Comparison of ENCODE assay signal across 11 cellular contexts in genomic region chr2:66446178-66446860, GRCh38. TPM values are rescaled to one million over a fixed set of nuclear protein-coding genes. Genes with fewer than 3 reads are reported as not detected.
DNase-seq lines count a peak whose midpoint lies in the region; ATAC-seq and TF ChIP-seq lines count a peak whose summit lies in the region.
"Had no signal": no experiment of that assay in that cellular context is flagged by ENCODE, and none has a peak within 500 bp of the region (broad histone marks: within the 10 kb centered on the region; RNA-seq: fewer than 3 reads in every experiment).

No MANE protein-coding gene starts in this region.

- no peak for ATAC-seq in HG03521 (IDR thresholded peaks at IDR 0.05; ENCODE audit: unreplicated experiment)

- TF ChIP-seq CTCF in fibroblast of the aortic adventitia (IDR thresholded peaks at IDR 0.05; ENCODE audit: insufficient read depth, low read length) (no peak), vagina (IDR thresholded peaks at IDR 0.05) (no peak)

- intact Hi-C loops in vagina (cut with DNase I): no loop called here

- H3K27me3 ChIP-seq in muscle layer of colon (ENCODE audit: control insufficient read depth in 1 of 2, insufficient read depth in 2 of 2, low read length in 2 of 2) (no peaks in the 10 kb centered on the region), vagina (no peaks in the 10 kb centered on the region)

- H3K9me3 ChIP-seq in muscle layer of colon (ENCODE audit: low read length) (no peaks in the 10 kb centered on the region), vagina (no peaks in the 10 kb centered on the region)
- H3K9me3 ChIP-seq: neutrophil had no signal

- peaks cover 27% of the 10 kb centered on the region for H3K36me3 ChIP-seq in muscle layer of colon (ENCODE audit: insufficient read depth, low read length)
- H3K36me3 ChIP-seq in vagina: peaks cover 0 to 4% of the 10 kb centered on the region in 2 donors
- H3K36me3 ChIP-seq: neutrophil had no signal

- H3K27ac ChIP-seq in muscle layer of colon (ENCODE audit: low read depth, low read length) (peak overlapping the region; percentile 94), vagina (peak overlapping the region; percentile 98)
- H3K27ac ChIP-seq: 22Rv1, neutrophil had no signal

- no peak for TF ChIP-seq POLR2A in vagina (IDR thresholded peaks at IDR 0.05)

- DNase-seq in NOMO-1 (lab: John Stamatoyannopoulos, UW; ENCODE audit: unreplicated experiment in 2 of 2) (peak; percentile 49 to 54), NOMO-1 treated with dmso at 0.1 percent for 144 hours (lab: John Stamatoyannopoulos, UW; ENCODE audit: unreplicated experiment) (no peak), fibroblast of the aortic adventitia (ENCODE audit: low read depth) (peak; percentile 86), vagina (ENCODE audit: extremely low spot score in 2 of 2) (peak in 1 of 2 donors; percentile 87)
- no peak for DNase-seq in activated naive CD4-positive, alpha-beta T cell treated with Interleukin-2 at 50 U/mL for 16 hours
- DNase-seq in activated CD8-positive, alpha-beta memory T cell treated with anti-CD3 and anti-CD28 coated beads for 24 hours: no peak
- DNase-seq: NCI-H446 had no signal

- H3K4me3 ChIP-seq in fibroblast of the aortic adventitia (ENCODE audit: low read depth, low read length) (peak overlapping the region; percentile 71), muscle layer of colon (ENCODE audit: low read depth in 1 of 2, low read length in 2 of 2) (peak overlapping the region; percentile 66 to 88), vagina (peak overlapping the region; percentile 63 to 77)

- peaks cover 15% of the 10 kb centered on the region for H3K4me1 ChIP-seq in muscle layer of colon (ENCODE audit: insufficient read depth, low read length)
- H3K4me1 ChIP-seq in vagina: peaks cover 47% of the 10 kb centered on the region

- peak overlapping the region; percentile 93 for H3K9ac ChIP-seq in muscle layer of colon (ENCODE audit: low read length)

RNA-seq across cellular contexts. Expression of gene MEIS1, which starts 11.4 kb away (rescaled TPM):
- total RNA-seq in fibroblast of the aortic adventitia (ENCODE audit: low replicate concordance): 65.0 and 78.2 TPM in 2 replicates
- 80.5 TPM for total RNA-seq in vagina

Comparison
In these comparisons a context has a peak if more than half of its experiments do, and no peak if none do; other contexts are left out.
1. DNase-seq: peak in NOMO-1 (2 of 2) and fibroblast of the aortic adventitia (single experiment); none in NOMO-1 treated with dmso at 0.1 percent for 144 hours (single experiment), activated naive CD4-positive, alpha-beta T cell treated with Interleukin-2 at 50 U/mL for 16 hours (single experiment) and activated CD8-positive, alpha-beta memory T cell treated with anti-CD3 and anti-CD28 coated beads for 24 hours (single experiment).
2. Peak in every context shown above with its lines, with median percentiles within 50 percentile points of each other: H3K4me3 ChIP-seq.